Comparison of ENCODE assay signal across 1 cellular context in genomic region chr15:59492389-59493377, GRCh38.
TF ChIP-seq lines count a peak whose summit lies in the region.

No MANE protein-coding gene starts in this region.

TF ChIP-seq in IMR-90, 13 proteins besides CTCF, POLR2A, EP300 and RAD21 (continued from another document):
- TF ChIP-seq, protein P1, sequence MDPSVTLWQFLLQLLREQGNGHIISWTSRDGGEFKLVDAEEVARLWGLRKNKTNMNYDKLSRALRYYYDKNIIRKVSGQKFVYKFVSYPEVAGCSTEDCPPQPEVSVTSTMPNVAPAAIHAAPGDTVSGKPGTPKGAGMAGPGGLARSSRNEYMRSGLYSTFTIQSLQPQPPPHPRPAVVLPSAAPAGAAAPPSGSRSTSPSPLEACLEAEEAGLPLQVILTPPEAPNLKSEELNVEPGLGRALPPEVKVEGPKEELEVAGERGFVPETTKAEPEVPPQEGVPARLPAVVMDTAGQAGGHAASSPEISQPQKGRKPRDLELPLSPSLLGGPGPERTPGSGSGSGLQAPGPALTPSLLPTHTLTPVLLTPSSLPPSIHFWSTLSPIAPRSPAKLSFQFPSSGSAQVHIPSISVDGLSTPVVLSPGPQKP (IDR thresholded peaks at IDR 0.05; ENCODE audit: borderline replicate concordance, low read depth, low read length), result no peak
- no peak for TF ChIP-seq MAFK (IDR thresholded peaks at IDR 0.05; ENCODE audit: low read depth, low read length)
- no peak for TF ChIP-seq MAZ (IDR thresholded peaks at IDR 0.05; ENCODE audit: borderline replicate concordance, low read depth, low read length)
- TF ChIP-seq SMC3 (IDR thresholded peaks at IDR 0.05; ENCODE audit: low read depth, low read length), result peak; percentile 94
- TF ChIP-seq RCOR1 (IDR thresholded peaks at IDR 0.05; ENCODE audit: insufficient replicate concordance, low read length), result no peak
- TF ChIP-seq, protein P2, sequence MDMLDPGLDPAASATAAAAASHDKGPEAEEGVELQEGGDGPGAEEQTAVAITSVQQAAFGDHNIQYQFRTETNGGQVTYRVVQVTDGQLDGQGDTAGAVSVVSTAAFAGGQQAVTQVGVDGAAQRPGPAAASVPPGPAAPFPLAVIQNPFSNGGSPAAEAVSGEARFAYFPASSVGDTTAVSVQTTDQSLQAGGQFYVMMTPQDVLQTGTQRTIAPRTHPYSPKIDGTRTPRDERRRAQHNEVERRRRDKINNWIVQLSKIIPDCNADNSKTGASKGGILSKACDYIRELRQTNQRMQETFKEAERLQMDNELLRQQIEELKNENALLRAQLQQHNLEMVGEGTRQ (IDR thresholded peaks at IDR 0.05; ENCODE audit: low read depth, low read length), result no peak
